38 cellular contexts compared by ENCODE assay signal in the genomic region with DNA sequence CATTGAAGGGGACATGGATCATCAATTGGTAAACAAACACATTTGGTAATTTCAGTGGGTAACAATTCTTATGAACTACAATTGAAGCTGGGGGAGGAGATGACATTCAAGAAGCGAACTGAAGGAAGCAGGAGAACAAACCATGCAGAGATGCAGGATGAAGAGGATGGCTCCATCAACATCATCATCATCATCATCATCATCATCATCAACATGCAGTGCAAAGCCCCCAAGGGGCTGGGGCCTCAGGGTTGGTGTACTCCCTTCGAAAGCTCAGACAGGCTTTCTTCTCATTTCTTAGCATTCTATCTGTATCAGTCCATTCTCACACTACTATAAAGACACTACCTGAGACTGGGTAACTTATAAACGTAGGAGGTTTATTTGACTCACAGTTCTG.
"Had no signal": no experiment of that assay in that cellular context is flagged by ENCODE, and none has a peak within 500 bp of the region (broad histone marks: within the 10 kb centered on the region; RNA-seq: fewer than 3 reads in every experiment).

No MANE protein-coding gene starts in this region.

- H3K36me3 ChIP-seq: adrenal gland, brain microvascular endothelial cell, breast epithelium, cardiac muscle cell had no signal

- H3K9me3 ChIP-seq: adrenal gland, body of pancreas, breast epithelium had no signal

- H3K4me1 ChIP-seq: body of pancreas, breast epithelium had no signal

- H3K9me3 Mint-ChIP-seq: activated B cell treated with CpG ODN at 0.5 μM for 24 hours; activated CD4-positive, alpha-beta memory T cell treated with anti-CD3 and anti-CD28 coated beads for 36 hours; activated CD8-positive, alpha-beta T cell treated with anti-CD3 and anti-CD28 coated beads for 36 hours; activated naive CD4-positive, alpha-beta T cell treated with anti-CD3 and anti-CD28 coated beads for 36 hours; activated naive CD4-positive, alpha-beta T cell treated with anti-CD3 and anti-CD28 coated beads, Interleukin-2, amount 50 U/mL, for 72 hours; activated naive CD8-positive, alpha-beta T cell treated with anti-CD3 and anti-CD28 coated beads for 36 hours; activated T-cell treated with anti-CD3 and anti-CD28 coated beads, Interleukin-2, amount 50 U/mL, for 4 hours; activated T-cell treated with anti-CD3 and anti-CD28 coated beads, Interleukin-2, amount 50 U/mL, for 72 hours; activated T-helper 17 cell treated with anti-CD3 and anti-CD28 coated beads, Interleukin-2, amount 50 U/mL, for 72 hours; central memory CD8-positive, alpha-beta T cell; T-helper 1 cell treated with Interleukin-12 subunit alpha and Interleukin-12 subunit beta and Interleukin-4 antibody, amounts not matched to agents 30 μg/mL and 1 μg/mL, for 36 hours had no signal

- ATAC-seq: activated CD8-positive, alpha-beta T cell treated with anti-CD3 and anti-CD28 coated beads for 36 hours; activated naive CD4-positive, alpha-beta T cell treated with anti-CD3 and anti-CD28 coated beads, Interleukin-2, amount 50 U/mL, for 72 hours; activated T-cell treated with anti-CD3 and anti-CD28 coated beads, Interleukin-2, amount 50 U/mL, for 4 hours; activated T-cell treated with anti-CD3 and anti-CD28 coated beads, Interleukin-2, amount 50 U/mL, for 72 hours; activated T-helper 17 cell treated with anti-CD3 and anti-CD28 coated beads, Interleukin-2, amount 50 U/mL, for 72 hours; body of pancreas had no signal

- H3K36me3 Mint-ChIP-seq: activated CD4-positive, alpha-beta memory T cell treated with anti-CD3 and anti-CD28 coated beads for 36 hours; activated naive CD4-positive, alpha-beta T cell treated with anti-CD3 and anti-CD28 coated beads, Interleukin-2, amount 50 U/mL, for 72 hours; activated naive CD8-positive, alpha-beta T cell treated with anti-CD3 and anti-CD28 coated beads for 36 hours had no signal

- H3K27me3 Mint-ChIP-seq: activated B cell treated with CpG ODN at 0.5 μM for 24 hours; activated CD4-positive, alpha-beta memory T cell treated with anti-CD3 and anti-CD28 coated beads for 36 hours; activated CD4-positive, alpha-beta T cell treated with anti-CD3 and anti-CD28 coated beads, Interleukin-2, amount 10 ng/mL, durations not matched to agents 24 days and 14 days; activated CD8-positive, alpha-beta T cell treated with anti-CD3 and anti-CD28 coated beads for 36 hours; activated T-helper 17 cell treated with anti-CD3 and anti-CD28 coated beads, Interleukin-2, amount 50 U/mL, for 72 hours; central memory CD8-positive, alpha-beta T cell had no signal

- H3K4me3 Mint-ChIP-seq: activated B cell treated with CpG ODN at 0.5 μM for 24 hours; activated CD4-positive, alpha-beta memory T cell treated with anti-CD3 and anti-CD28 coated beads for 36 hours; activated CD4-positive, alpha-beta T cell treated with anti-CD3 and anti-CD28 coated beads, Interleukin-2, amount 10 ng/mL, durations not matched to agents 24 days and 14 days; activated CD8-positive, alpha-beta T cell treated with anti-CD3 and anti-CD28 coated beads for 36 hours; activated naive CD4-positive, alpha-beta T cell treated with anti-CD3 and anti-CD28 coated beads for 36 hours; activated naive CD8-positive, alpha-beta T cell treated with anti-CD3 and anti-CD28 coated beads for 36 hours; activated T-cell treated with anti-CD3 and anti-CD28 coated beads, Interleukin-2, amount 50 U/mL, for 4 hours; activated T-cell treated with anti-CD3 and anti-CD28 coated beads, Interleukin-2, amount 50 U/mL, for 72 hours; activated T-helper 1 cell treated with anti-CD3 and anti-CD28 coated beads, Interleukin-12 subunit alpha, Interleukin-12 subunit beta, Interleukin-2, Interleukin-4 antibody, amounts not matched to agents 30 ng/mL and 10 ng/mL and 1 ng/mL, durations not matched to agents 14 hours and 24 hours and 36 hours; activated T-helper 17 cell treated with anti-CD3 and anti-CD28 coated beads, Interleukin-2, amount 50 U/mL, for 72 hours; central memory CD8-positive, alpha-beta T cell; T-helper 1 cell treated with Interleukin-12 subunit alpha and Interleukin-12 subunit beta and Interleukin-4 antibody, amounts not matched to agents 30 μg/mL and 1 μg/mL, for 36 hours; T-helper 2 cell treated with Interferon-gamma antibody and Interleukin-4, amounts not matched to agents 5 μg/mL and 100 μg/mL, for 36 hours had no signal

- H3K27ac Mint-ChIP-seq: activated B cell treated with CpG ODN at 0.5 μM for 24 hours; activated CD4-positive, alpha-beta memory T cell treated with anti-CD3 and anti-CD28 coated beads for 36 hours; activated CD4-positive, alpha-beta T cell treated with anti-CD3 and anti-CD28 coated beads, Interleukin-2, amount 10 ng/mL, durations not matched to agents 24 days and 14 days; activated CD8-positive, alpha-beta T cell treated with anti-CD3 and anti-CD28 coated beads for 36 hours; activated naive CD4-positive, alpha-beta T cell treated with anti-CD3 and anti-CD28 coated beads for 36 hours; activated naive CD8-positive, alpha-beta T cell treated with anti-CD3 and anti-CD28 coated beads for 36 hours; activated T-cell treated with anti-CD3 and anti-CD28 coated beads, Interleukin-2, amount 50 U/mL, for 72 hours; activated T-helper 1 cell treated with anti-CD3 and anti-CD28 coated beads, Interleukin-12 subunit alpha, Interleukin-12 subunit beta, Interleukin-2, Interleukin-4 antibody, amounts not matched to agents 30 ng/mL and 10 ng/mL and 1 ng/mL, durations not matched to agents 14 hours and 24 hours and 36 hours; activated T-helper 17 cell treated with anti-CD3 and anti-CD28 coated beads, Interleukin-2, amount 50 U/mL, for 72 hours; T-helper 1 cell treated with Interleukin-12 subunit alpha and Interleukin-12 subunit beta and Interleukin-4 antibody, amounts not matched to agents 30 μg/mL and 1 μg/mL, for 36 hours; T-helper 2 cell treated with Interferon-gamma antibody and Interleukin-4, amounts not matched to agents 5 μg/mL and 100 μg/mL, for 36 hours had no signal

- H3K27ac ChIP-seq: adrenal gland, body of pancreas, brain microvascular endothelial cell, breast epithelium, cardiac muscle cell, VCaP had no signal

- H3K27me3 ChIP-seq: adrenal gland, body of pancreas, brain microvascular endothelial cell, breast epithelium, cardiac muscle cell had no signal

- H3K4me1 Mint-ChIP-seq: activated B cell treated with CpG ODN at 0.5 μM for 24 hours; activated CD4-positive, alpha-beta T cell treated with anti-CD3 and anti-CD28 coated beads, Interleukin-2, amount 10 ng/mL, durations not matched to agents 24 days and 14 days; activated T-helper 17 cell treated with anti-CD3 and anti-CD28 coated beads, Interleukin-2, amount 50 U/mL, for 72 hours; central memory CD8-positive, alpha-beta T cell had no signal

- H3K4me3 ChIP-seq: adrenal gland, body of pancreas, breast epithelium, cardiac muscle cell had no signal

- DNase-seq: activated B cell treated with CpG ODN at 0.5 μM for 24 hours; activated CD4-positive, alpha-beta memory T cell treated with anti-CD3 and anti-CD28 coated beads for 36 hours; activated CD4-positive, alpha-beta T cell treated with anti-CD3 and anti-CD28 coated beads for 4 hours; activated CD4-positive, alpha-beta T cell treated with anti-CD3 and anti-CD28 coated beads, Interleukin-2, amount 50 U/mL, for 1 hour; activated CD4-positive, alpha-beta T cell treated with anti-CD3 and anti-CD28 coated beads, Interleukin-2, amount 50 U/mL, for 4 hours; activated CD4-positive, CD25-positive, alpha-beta regulatory T cell treated with anti-CD3 and anti-CD28 coated beads, Interleukin-2, amount 50 U/mL, for 72 hours; activated CD8-positive, alpha-beta memory T cell treated with anti-CD3 and anti-CD28 coated beads, Interleukin-2, amount 50 U/mL, for 4 hours; activated CD8-positive, alpha-beta T cell treated with anti-CD3 and anti-CD28 coated beads for 36 hours; activated effector memory CD4-positive, alpha-beta T cell treated with anti-CD3 and anti-CD28 coated beads, Interleukin-2, amount 50 U/mL, for 16 hours; activated gamma-delta T cell treated with Interleukin-2 at 50 U/mL for 16 hours; activated naive CD4-positive, alpha-beta T cell; activated naive CD4-positive, alpha-beta T cell treated with anti-CD3 and anti-CD28 coated beads for 36 hours; activated naive CD4-positive, alpha-beta T cell treated with anti-CD3 and anti-CD28 coated beads, Interleukin-2, amount 50 U/mL, for 16 hours; activated naive CD8-positive, alpha-beta T cell treated with anti-CD3 and anti-CD28 coated beads for 36 hours; activated T-cell treated with anti-CD3 and anti-CD28 coated beads for 4 hours; activated T-cell treated with anti-CD3 and anti-CD28 coated beads, Interleukin-2, amount 50 U/mL, for 1 hour; activated T-cell treated with anti-CD3 and anti-CD28 coated beads, Interleukin-2, amount 50 U/mL, for 4 hours; activated T-cell treated with anti-CD3 and anti-CD28 coated beads, Interleukin-2, amount 50 U/mL, for 72 hours; adrenal gland; amniotic stem cell; aorta; body of pancreas; brain microvascular endothelial cell; caudate nucleus; cerebellar nuclear complex; T-helper 1 cell; T-helper 2 cell; T-helper 9 cell had no signal
